ENCODE assay signal across 8 cellular contexts in the genomic region with DNA sequence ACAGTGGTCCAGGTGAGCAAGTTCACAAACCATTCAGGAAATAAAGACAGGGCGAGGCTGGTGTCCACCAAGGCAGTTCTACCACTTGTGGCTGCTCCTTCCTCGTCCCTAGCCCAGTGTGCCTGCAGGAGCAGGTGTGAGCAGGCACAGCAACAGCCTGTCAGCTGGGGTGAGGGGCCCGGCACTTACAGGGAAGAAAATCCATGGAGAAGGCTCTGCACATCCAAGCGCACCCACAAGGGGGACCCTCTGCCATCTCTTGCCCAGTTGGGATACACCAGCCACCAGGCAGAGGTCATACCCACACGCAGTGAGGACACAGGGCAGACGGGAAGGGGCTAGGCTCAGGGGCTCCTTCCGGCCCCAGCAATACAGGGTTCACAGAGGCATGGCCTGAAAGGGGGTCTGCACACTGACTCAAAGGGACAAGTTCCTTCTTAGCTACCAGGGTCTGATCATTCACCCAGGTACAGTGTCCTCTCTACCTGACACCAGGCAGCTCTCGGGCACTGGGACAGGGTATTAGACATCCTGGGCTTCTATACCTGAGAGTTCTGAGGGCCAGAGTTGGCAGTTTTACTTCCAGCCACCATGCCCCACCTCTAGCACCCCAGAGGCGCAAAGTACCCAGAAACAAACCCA. TPM values are rescaled to one million over a fixed set of nuclear protein-coding genes. Genes with fewer than 3 reads are reported as not detected.
DNase-seq lines count a peak whose midpoint lies in the region; ATAC-seq and TF ChIP-seq lines count a peak whose summit lies in the region.

No MANE protein-coding gene starts in this region.

- H3K27me3 ChIP-seq in BLaER1 treated with 17β-estradiol and CSF1 and Interleukin-3, amounts not matched to agents 10 nM and 100 nM, result no peaks in the 10 kb centered on the region
- H3K27me3 ChIP-seq in H7 (ENCODE audit: control insufficient read depth, insufficient read depth, low read length) (no peaks in the 10 kb centered on the region), lung (ENCODE audit: control insufficient read depth, insufficient read depth) (no peaks in the 10 kb centered on the region)

- H3K9me3 ChIP-seq in BLaER1 treated with 17β-estradiol and CSF1 and Interleukin-3, amounts not matched to agents 10 nM and 100 nM (replicated peaks in 1 of 11), result no peaks in the 10 kb centered on the region
- H3K9me3 ChIP-seq in lung (ENCODE audit: control insufficient read depth in 2 of 2, insufficient read depth in 1 of 2, low read length in 1 of 2), result no peaks in the 10 kb centered on the region

- peaks cover 5 to 100% (median 56%) of the 10 kb centered on the region in 11 experiments; a peak in 15 of 22 replicates for H4K20me1 ChIP-seq in BLaER1 treated with 17β-estradiol and CSF1 and Interleukin-3, amounts not matched to agents 10 nM and 100 nM

- H3K4me2 ChIP-seq in BLaER1 treated with 17β-estradiol and CSF1 and Interleukin-3, amounts not matched to agents 10 nM and 100 nM, result peak overlapping the region in 5 of 11 experiments; percentile 29 to 78 (median 56); a peak in 8 of 22 replicates

- H3K4me1 ChIP-seq in BLaER1 treated with 17β-estradiol and CSF1 and Interleukin-3, amounts not matched to agents 10 nM and 100 nM, result peaks cover 30 to 61% (median 44%) of the 10 kb centered on the region in 10 experiments
- H3K4me1 ChIP-seq in lung (ENCODE audit: control insufficient read depth in 2 of 2, insufficient read depth in 2 of 2, low read length in 2 of 2), result peaks cover 0 to 12% of the 10 kb centered on the region in 2 donors

- WGBS in lung, 2 donors, result 60 to 66% methylated on average over 9 of the region's 9 CpGs

- no peak for TF ChIP-seq CTCF in lung (IDR thresholded peaks at IDR 0.05; ENCODE audit: control extremely low read depth, extremely low read depth)

- ATAC-seq in lung (ENCODE audit: insufficient read depth, low FRiP score), result no peak
- ATAC-seq in GM21390 (IDR thresholded peaks at IDR 0.05; ENCODE audit: unreplicated experiment), result no peak
- no peak for ATAC-seq in GM19452 (IDR thresholded peaks at IDR 0.05; ENCODE audit: unreplicated experiment)
- no peak for ATAC-seq in GM18861 (IDR thresholded peaks at IDR 0.05; ENCODE audit: unreplicated experiment)

- peak; percentile 94 for DNase-seq in H7
- DNase-seq in OCI-M1 (lab: John Stamatoyannopoulos, UW), result peak; percentile 27
- peak; percentile 75 for DNase-seq in dermis blood vessel endothelial cell
- DNase-seq in lung (ENCODE audit: low spot score), result peak; percentile 36

- H3K27ac ChIP-seq in BLaER1 treated with 17β-estradiol and CSF1 and Interleukin-3, amounts not matched to agents 10 nM and 100 nM, result peak overlapping the region in 1 of 11 experiments; percentile 35; a peak in 2 of 22 replicates
- H3K27ac ChIP-seq in lung (ENCODE audit: low read depth in 1 of 2, low read length in 1 of 2), result no peak overlapping the region

- H3K4me3 ChIP-seq in BLaER1 treated with 17β-estradiol and CSF1 and Interleukin-3, amounts not matched to agents 10 nM and 100 nM, result no peak overlapping the region
- H3K4me3 ChIP-seq in H7 (ENCODE audit: insufficient read depth, low read depth, low read length) (no peak overlapping the region), lung (no peak overlapping the region)

- peak overlapping the region in 7 of 11 experiments; percentile 16 to 46 (median 38); a peak in 5 of 22 replicates for H3K9ac ChIP-seq in BLaER1 treated with 17β-estradiol and CSF1 and Interleukin-3, amounts not matched to agents 10 nM and 100 nM

- H3K36me3 ChIP-seq in BLaER1 treated with 17β-estradiol and CSF1 and Interleukin-3, amounts not matched to agents 10 nM and 100 nM, result peaks cover 63 to 81% (median 75%) of the 10 kb centered on the region in 11 experiments
- peaks cover 22% of the 10 kb centered on the region for H3K36me3 ChIP-seq in H7 (replicated peaks; ENCODE audit: control insufficient read depth, insufficient read depth, low read length)
- peaks cover 14 to 63% of the 10 kb centered on the region in 2 donors for H3K36me3 ChIP-seq in lung (ENCODE audit: control insufficient read depth in 2 of 2, insufficient read depth in 2 of 2, low read length in 2 of 2)

RNA-seq across cellular contexts. Expression of a gene that starts 27.0 kb away (rescaled TPM):
- total RNA-seq in H7 (2014; rRNA removed; shearing (Covaris generic)), result 32.1 and 36.0 TPM in 2 replicates
- 12.9 and 17.3 TPM in 2 replicates for total RNA-seq in dermis blood vessel endothelial cell
- total RNA-seq in lung, result 10 to 100 TPM; 12.4 to 25.2 TPM
- polyA plus RNA-seq in lung, result 10 to 100 TPM; 11.3 to 13.2 TPM

RNA-seq across cellular contexts. Expression of a gene that starts 35.4 kb away (rescaled TPM):
- 44.9 and 54.1 TPM in 2 replicates for total RNA-seq in H7 (2014; rRNA removed; shearing (Covaris generic))
- total RNA-seq in dermis blood vessel endothelial cell (122 and 158 TPM in 2 replicates), lung (10 to 100 TPM; 37.6 to 57.8 TPM)
- 10 to 100 TPM; 45.6 to 57.0 TPM for polyA plus RNA-seq in lung

RNA-seq across cellular contexts. Expression of a gene that starts 37.1 kb away (rescaled TPM):
- total RNA-seq in H7 (2014; rRNA removed; shearing (Covaris generic)), result 85.4 and 102 TPM in 2 replicates
- total RNA-seq in dermis blood vessel endothelial cell (57.1 and 65.2 TPM in 2 replicates), lung (10 to 100 TPM; 23.4 to 52.9 TPM)
- 10 to 100 TPM; 40.7 to 57.4 TPM for polyA plus RNA-seq in lung

RNA-seq across cellular contexts. Expression of a gene that starts 44.6 kb away (rescaled TPM):
- total RNA-seq in H7 (2014; rRNA removed; shearing (Covaris generic)), result 0.38 and 0.41 TPM in 2 replicates
- total RNA-seq in dermis blood vessel endothelial cell, result not detected in 2 replicates
- under 1 TPM; 0.28 to 0.37 TPM for total RNA-seq in lung
- polyA plus RNA-seq in lung, result under 1 TPM; 0.03 to 0.04 TPM

Comparison
In these comparisons a context has a peak if more than half of its experiments do, and no peak if none do; other contexts are left out.
1. DNase-seq: peak in every context shown above with its lines; median percentile 94 in H7; 75 in dermis blood vessel endothelial cell; 36 in lung; 27 in OCI-M1.